In the genomic region with DNA sequence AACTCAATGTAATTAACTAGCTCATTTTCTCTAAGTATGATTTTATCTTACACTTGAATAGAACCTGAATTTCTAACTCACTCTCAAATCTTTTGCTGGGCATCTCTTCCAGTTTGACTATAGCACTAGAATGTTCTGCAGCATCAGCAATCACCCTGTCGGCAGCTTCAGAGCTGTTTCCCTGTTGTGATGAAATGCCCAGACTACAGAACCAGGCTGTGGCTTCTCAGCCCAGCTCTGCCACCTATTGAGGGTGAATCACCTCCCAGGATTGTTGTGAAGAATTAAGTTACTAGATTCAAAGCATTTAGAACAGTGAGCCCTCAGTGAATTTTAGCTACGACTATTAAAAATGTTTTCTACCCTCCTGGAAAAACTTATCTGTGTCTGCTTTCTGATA, we compare ENCODE assay signal across 13 cellular contexts.
A peak's percentile ranks its signal among the peaks of the same experiment; 100 is the strongest.
DNase-seq lines count a peak whose midpoint lies in the region; ATAC-seq, FAIRE-seq and TF ChIP-seq lines count a peak whose summit lies in the region.
"Had no signal": no experiment of that assay in that cellular context is flagged by ENCODE, and none has a peak within 500 bp of the region (broad histone marks: within the 10 kb centered on the region; RNA-seq: fewer than 3 reads in every experiment).

No MANE protein-coding gene starts in this region.

- no peak for TF ChIP-seq POLR2A in spleen (IDR thresholded peaks at IDR 0.05)

- BruUV-seq in Panc1 (replicated peaks; lab: Mats Ljungman, UMichigan), result no TSS peak

- DNase-seq in activated CD4-positive, alpha-beta T cell treated with anti-CD3 and anti-CD28 coated beads for 36 hours, result peak; percentile 51
- DNase-seq in activated CD4-positive, alpha-beta T cell treated with anti-CD3 and anti-CD28 coated beads, Interleukin-2, amount 10 ng/mL, durations not matched to agents 7 days and 5 days, result no peak
- DNase-seq in Panc1 (ENCODE audit: low read depth, low spot score) (no peak), pancreas (peak in 2 of 6 donors; percentile 38 to 41), nephron progenitor cell (no peak), spleen (no peak), NCI-H187 (lab: John Stamatoyannopoulos, UW) (no peak)
- DNase-seq: activated B cell treated with CpG ODN at 0.5 μM for 24 hours, glutamatergic neuron, NCI-H526 treated with DMSO at 0.1 percent for 48 hours had no signal

- CTCF ChIA-PET in activated CD4-positive, alpha-beta T cell treated with anti-CD3 and anti-CD28 coated beads for 36 hours (lab: Charles Lee), result interaction anchor here (0.6 to 1.5 kb wide), 5 partner anchors 9 to 503 kb away, joined by 3 to 6 read pairs (median 3); no protein-coding TSS in a partner anchor
- CTCF ChIA-PET in activated CD4-positive, alpha-beta T cell treated with anti-CD3 and anti-CD28 coated beads, Interleukin-2, amount 10 ng/mL, durations not matched to agents 7 days and 5 days (lab: Charles Lee), result interaction anchor here (0.5 kb wide), 1 partner anchor 209 kb away, joined by 3 read pairs; no protein-coding TSS in a partner anchor
- CTCF ChIA-PET in Panc1 (lab: Charles Lee), result no interaction called here

- H3K4me1 ChIP-seq in Panc1 (ENCODE audit: control insufficient read depth, insufficient read depth, low read length) (no peaks in the 10 kb centered on the region), pancreas (peaks cover 0 to 9% (median 0%) of the 10 kb centered on the region in 3 donors), spleen (peaks cover under 1 to 37% (median 19%) of the 10 kb centered on the region in 6 donors)
- H3K4me1 ChIP-seq: breast epithelium had no signal

- H3K4me1 Mint-ChIP-seq in activated CD4-positive, alpha-beta T cell treated with anti-CD3 and anti-CD28 coated beads for 36 hours, result peaks cover 78% of the 10 kb centered on the region
- H3K4me1 Mint-ChIP-seq in activated CD4-positive, alpha-beta T cell treated with anti-CD3 and anti-CD28 coated beads, Interleukin-2, amount 10 ng/mL, durations not matched to agents 7 days and 5 days, result peaks cover 46% of the 10 kb centered on the region
- peaks cover 56% of the 10 kb centered on the region for H3K4me1 Mint-ChIP-seq in nephron progenitor cell

- H3K27me3 ChIP-seq in Panc1 (ENCODE audit: control insufficient read depth, insufficient read depth, low read length) (no peaks in the 10 kb centered on the region), pancreas (no peaks in the 10 kb centered on the region), spleen (replicated peaks in 1 of 7) (no peaks in the 10 kb centered on the region)
- H3K27me3 ChIP-seq: breast epithelium had no signal

- no peaks in the 10 kb centered on the region for H3K9me3 ChIP-seq in Panc1 (ENCODE audit: control insufficient read depth, insufficient read depth, low read depth, low read length)
- no peaks in the 10 kb centered on the region for H3K9me3 ChIP-seq in pancreas
- no peaks in the 10 kb centered on the region for H3K9me3 ChIP-seq in spleen
- H3K9me3 ChIP-seq: breast epithelium had no signal

- no peaks in the 10 kb centered on the region for H3K9me3 Mint-ChIP-seq in activated CD4-positive, alpha-beta T cell treated with anti-CD3 and anti-CD28 coated beads for 36 hours (ENCODE audit: low read depth)
- H3K9me3 Mint-ChIP-seq in activated CD4-positive, alpha-beta T cell treated with anti-CD3 and anti-CD28 coated beads, Interleukin-2, amount 10 ng/mL, durations not matched to agents 7 days and 5 days, result no peaks in the 10 kb centered on the region
- H3K9me3 Mint-ChIP-seq in nephron progenitor cell, result no peaks in the 10 kb centered on the region
- H3K9me3 Mint-ChIP-seq: activated B cell treated with CpG ODN at 0.5 μM for 24 hours had no signal

- intact Hi-C loops in activated CD4-positive, alpha-beta T cell treated with anti-CD3 and anti-CD28 coated beads for 36 hours (cut with DNase I, micrococcal nuclease), result loop anchor here (10.0 kb wide), 2 partner anchors 329 to 1249 kb away; partner anchors contain the start of gene IL6ST (in 1 of the 2)
- intact Hi-C loops in Panc1 (cut with micrococcal nuclease; ENCODE audit: unreplicated experiment) (no loop called here), pancreas (cut with DNase I) (loop anchor here in 1 of 3 donors (10.0 kb wide), 1 partner anchor 49 kb away; no protein-coding TSS in a partner anchor), spleen (cut with DNase I; ENCODE audit: low total_unique reads) (no loop called here)

- FAIRE-seq in pancreas (lab: Jason Lieb, UNC), result no peak

- peak overlapping the region; percentile 52 for H3K27ac Mint-ChIP-seq in activated CD4-positive, alpha-beta T cell treated with anti-CD3 and anti-CD28 coated beads for 36 hours
- H3K27ac Mint-ChIP-seq in activated CD4-positive, alpha-beta T cell treated with anti-CD3 and anti-CD28 coated beads, Interleukin-2, amount 10 ng/mL, durations not matched to agents 7 days and 5 days, result no peak overlapping the region
- H3K27ac Mint-ChIP-seq in nephron progenitor cell, result no peak overlapping the region
- H3K27ac Mint-ChIP-seq: activated B cell treated with CpG ODN at 0.5 μM for 24 hours had no signal

- WGBS in pancreas, 2 donors, result 46 to 52% methylated on average over 2 of the region's 2 CpGs
- 67 to 81% (median 72%) methylated on average over 2 of the region's 2 CpGs for WGBS in spleen, 5 donors

- ATAC-seq in activated CD4-positive, alpha-beta T cell treated with anti-CD3 and anti-CD28 coated beads for 36 hours, result peak; percentile 11
- peak; percentile 80 for ATAC-seq in Panc1
- peak; percentile 81 for ATAC-seq in esophagus mucosa
- peak in 3 of 4 donors; percentile 78 to 90 (median 87) for ATAC-seq in pancreas

- H3K36me3 Mint-ChIP-seq in activated CD4-positive, alpha-beta T cell treated with anti-CD3 and anti-CD28 coated beads for 36 hours (ENCODE audit: low read depth), result peaks cover 3% of the 10 kb centered on the region
- no peaks in the 10 kb centered on the region for H3K36me3 Mint-ChIP-seq in activated CD4-positive, alpha-beta T cell treated with anti-CD3 and anti-CD28 coated beads, Interleukin-2, amount 10 ng/mL, durations not matched to agents 7 days and 5 days (ENCODE audit: low read depth)
- no peaks in the 10 kb centered on the region for H3K36me3 Mint-ChIP-seq in nephron progenitor cell (ENCODE audit: low read depth)

- no peaks in the 10 kb centered on the region for H3K27me3 Mint-ChIP-seq in activated CD4-positive, alpha-beta T cell treated with anti-CD3 and anti-CD28 coated beads for 36 hours
- no peaks in the 10 kb centered on the region for H3K27me3 Mint-ChIP-seq in activated CD4-positive, alpha-beta T cell treated with anti-CD3 and anti-CD28 coated beads, Interleukin-2, amount 10 ng/mL, durations not matched to agents 7 days and 5 days
- peaks cover 2% of the 10 kb centered on the region for H3K27me3 Mint-ChIP-seq in nephron progenitor cell (ENCODE audit: low read depth, poor library complexity)
- H3K27me3 Mint-ChIP-seq: activated B cell treated with CpG ODN at 0.5 μM for 24 hours had no signal

- H3K27ac ChIP-seq in Panc1 (ENCODE audit: low read length) (no peak overlapping the region), pancreas (peak overlapping the region in 1 of 4 donors; percentile 20), spleen (no peak overlapping the region)
- H3K27ac ChIP-seq: breast epithelium, HL-60 had no signal

- no peak for TF ChIP-seq CTCF in Panc1 (IDR thresholded peaks at IDR 0.05)
- TF ChIP-seq CTCF in pancreas (IDR thresholded peaks at IDR 0.05), result no peak
- no peak for TF ChIP-seq CTCF in nephron progenitor cell (IDR thresholded peaks at IDR 0.05)
- TF ChIP-seq CTCF in spleen (IDR thresholded peaks at IDR 0.05 in 8 of 11, conservative IDR thresholded peaks at IDR 0.05 in 3 of 11), result no peak

- H3K4me3 Mint-ChIP-seq in activated CD4-positive, alpha-beta T cell treated with anti-CD3 and anti-CD28 coated beads for 36 hours, result no peak overlapping the region
- no peak overlapping the region for H3K4me3 Mint-ChIP-seq in activated CD4-positive, alpha-beta T cell treated with anti-CD3 and anti-CD28 coated beads, Interleukin-2, amount 10 ng/mL, durations not matched to agents 7 days and 5 days
- no peak overlapping the region for H3K4me3 Mint-ChIP-seq in nephron progenitor cell
- H3K4me3 Mint-ChIP-seq: activated B cell treated with CpG ODN at 0.5 μM for 24 hours had no signal

- H3K36me3 ChIP-seq in Panc1 (ENCODE audit: control insufficient read depth, insufficient read depth, low read length), result no peaks in the 10 kb centered on the region
- H3K36me3 ChIP-seq in pancreas, result no peaks in the 10 kb centered on the region
- H3K36me3 ChIP-seq in spleen, result no peaks in the 10 kb centered on the region
- H3K36me3 ChIP-seq: breast epithelium had no signal

- no peak overlapping the region for H3K4me3 ChIP-seq in Panc1 (ENCODE audit: low read depth in 2 of 2, low read length in 2 of 2)
- no peak overlapping the region for H3K4me3 ChIP-seq in pancreas
- H3K4me3 ChIP-seq in spleen, result no peak overlapping the region
- H3K4me3 ChIP-seq: breast epithelium had no signal

- in situ Hi-C loops in Panc1 (cut with HindIII; ENCODE audit: low pct_unique_long_range_greater_than_20kb, low sequenced_read_pairs), result no loop called here

- POLR2A ChIA-PET in activated CD4-positive, alpha-beta T cell treated with anti-CD3 and anti-CD28 coated beads for 36 hours (lab: Charles Lee), result interaction anchor here (0.6 kb wide), 1 partner anchor 53 kb away, joined by 3 read pairs; no protein-coding TSS in a partner anchor
- POLR2A ChIA-PET in activated CD4-positive, alpha-beta T cell treated with anti-CD3 and anti-CD28 coated beads, Interleukin-2, amount 10 ng/mL, durations not matched to agents 7 days and 5 days (lab: Charles Lee), result no interaction called here
- POLR2A ChIA-PET in Panc1 (lab: Charles Lee), result no interaction called here

Comparison
In these comparisons a context has a peak if more than half of its experiments do, and no peak if none do; other contexts are left out.
1. ATAC-seq: peak in every context shown above with its lines; median percentile 87 in pancreas; 81 in esophagus mucosa; 80 in Panc1; 11 in activated CD4-positive, alpha-beta T cell treated with anti-CD3 and anti-CD28 coated beads for 36 hours.
2. intact Hi-C loops: an anchor here in activated CD4-positive, alpha-beta T cell treated with anti-CD3 and anti-CD28 coated beads for 36 hours (10.0 kb wide); none called in Panc1 and spleen.